1 cellular context compared by ENCODE assay signal in genomic region chr3:158434412-158435038, GRCh38.
TF ChIP-seq lines count a peak whose summit lies in the region.

No MANE protein-coding gene starts in this region.

TF ChIP-seq in GM23338, 12 proteins besides CTCF, POLR2A, EP300 and RAD21 (continued from another document):
- no peak for TF ChIP-seq ETS1 (IDR thresholded peaks at IDR 0.05)
- no peak for TF ChIP-seq EZH2 (IDR thresholded peaks at IDR 0.05; ENCODE audit: low read depth, unreplicated experiment)
- TF ChIP-seq CREB1 (CRISPR knock-in tag; IDR thresholded peaks at IDR 0.05; ENCODE audit: low read depth), result no peak
- no peak for TF ChIP-seq NANOG (IDR thresholded peaks at IDR 0.05; ENCODE audit: borderline replicate concordance)
- TF ChIP-seq REST (IDR thresholded peaks at IDR 0.05; ENCODE audit: unreplicated experiment), result no peak
- TF ChIP-seq POLR2AphosphoS5 (IDR thresholded peaks at IDR 0.05; ENCODE audit: low read depth), result no peak
- no peak for TF ChIP-seq JUNB (IDR thresholded peaks at IDR 0.05; ENCODE audit: unreplicated experiment)
